11 cellular contexts compared by ENCODE assay signal in the genomic region with DNA sequence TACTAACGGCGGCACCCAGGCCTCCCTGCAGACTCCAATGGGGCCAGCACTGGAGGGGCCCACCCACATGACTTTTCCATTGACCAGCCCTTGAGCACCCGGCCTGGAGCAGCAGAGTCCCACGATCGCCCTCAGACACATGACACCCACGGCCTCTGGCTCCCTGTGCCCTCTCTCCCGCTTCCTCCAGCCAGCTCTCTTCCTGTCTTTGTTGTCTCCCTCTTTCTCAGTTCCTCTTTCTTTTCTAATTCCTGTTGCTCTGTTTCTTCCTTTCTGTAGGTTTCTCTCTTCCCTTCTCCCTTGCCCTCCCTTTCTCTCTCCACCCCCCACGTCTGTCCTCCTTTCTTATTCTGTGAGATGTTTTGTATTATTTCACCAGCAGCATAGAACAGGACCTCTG. TPM values are rescaled to one million over a fixed set of nuclear protein-coding genes. Genes with fewer than 3 reads are reported as not detected.
DNase-seq lines count a peak whose midpoint lies in the region; ATAC-seq lines count a peak whose summit lies in the region.
"Had no signal": no experiment of that assay in that cellular context is flagged by ENCODE, and none has a peak within 500 bp of the region (broad histone marks: within the 10 kb centered on the region; RNA-seq: fewer than 3 reads in every experiment).

No MANE protein-coding gene starts in this region.

- peaks cover 19% of the 10 kb centered on the region for H3K9me3 Mint-ChIP-seq in activated naive CD4-positive, alpha-beta T cell treated with anti-CD3 and anti-CD28 coated beads, Interleukin-2, amount 10 ng/mL, durations not matched to agents 7 days and 5 days
- peaks cover 11% of the 10 kb centered on the region for H3K9me3 Mint-ChIP-seq in stimulated activated memory B cell treated with anti-CD40 and anti-IgM and Interleukin-4, amounts not matched to agents 10 μg/mL and 1 μg/mL and 100 μg/mL, for 72 hours
- peaks cover 6% of the 10 kb centered on the region for H3K9me3 Mint-ChIP-seq in natural killer cell treated with Interleukin-12 subunit alpha and Interleukin-12 subunit beta and Interleukin-15 and Interleukin-18, amount 100 ng/mL, for 72 hours

- H3K4me3 Mint-ChIP-seq in activated naive CD4-positive, alpha-beta T cell treated with anti-CD3 and anti-CD28 coated beads, Interleukin-2, amount 10 ng/mL, durations not matched to agents 7 days and 5 days = no peak overlapping the region
- no peak overlapping the region for H3K4me3 Mint-ChIP-seq in stimulated activated memory B cell treated with anti-CD40 and anti-IgM and Interleukin-4, amounts not matched to agents 10 μg/mL and 1 μg/mL and 100 μg/mL, for 72 hours
- H3K4me3 Mint-ChIP-seq in natural killer cell treated with Interleukin-12 subunit alpha and Interleukin-12 subunit beta and Interleukin-15 and Interleukin-18, amount 100 ng/mL, for 72 hours = no peak overlapping the region
- H3K4me3 Mint-ChIP-seq: nephron had no signal

- intact Hi-C loops in left colon (cut with DNase I, micrococcal nuclease) = no loop called here

- no peaks in the 10 kb centered on the region for H3K27me3 Mint-ChIP-seq in activated naive CD4-positive, alpha-beta T cell treated with anti-CD3 and anti-CD28 coated beads, Interleukin-2, amount 10 ng/mL, durations not matched to agents 7 days and 5 days
- no peaks in the 10 kb centered on the region for H3K27me3 Mint-ChIP-seq in stimulated activated memory B cell treated with anti-CD40 and anti-IgM and Interleukin-4, amounts not matched to agents 10 μg/mL and 1 μg/mL and 100 μg/mL, for 72 hours
- H3K27me3 Mint-ChIP-seq in natural killer cell treated with Interleukin-12 subunit alpha and Interleukin-12 subunit beta and Interleukin-15 and Interleukin-18, amount 100 ng/mL, for 72 hours = no peaks in the 10 kb centered on the region

- H3K36me3 Mint-ChIP-seq in activated naive CD4-positive, alpha-beta T cell treated with anti-CD3 and anti-CD28 coated beads, Interleukin-2, amount 10 ng/mL, durations not matched to agents 7 days and 5 days = peaks cover 47% of the 10 kb centered on the region
- H3K36me3 Mint-ChIP-seq in stimulated activated memory B cell treated with anti-CD40 and anti-IgM and Interleukin-4, amounts not matched to agents 10 μg/mL and 1 μg/mL and 100 μg/mL, for 72 hours = peaks cover 66% of the 10 kb centered on the region
- peaks cover 14% of the 10 kb centered on the region for H3K36me3 Mint-ChIP-seq in natural killer cell treated with Interleukin-12 subunit alpha and Interleukin-12 subunit beta and Interleukin-15 and Interleukin-18, amount 100 ng/mL, for 72 hours

- CTCF ChIA-PET in activated naive CD4-positive, alpha-beta T cell treated with anti-CD3 and anti-CD28 coated beads, Interleukin-2, amount 10 ng/mL, durations not matched to agents 7 days and 5 days (lab: Charles Lee) = interaction anchor here (1.1 kb wide), 1 partner anchor 14 kb away, joined by 4 read pairs; no protein-coding TSS in a partner anchor

- peaks cover 9% of the 10 kb centered on the region for H3K4me1 Mint-ChIP-seq in activated naive CD4-positive, alpha-beta T cell treated with anti-CD3 and anti-CD28 coated beads, Interleukin-2, amount 10 ng/mL, durations not matched to agents 7 days and 5 days
- peaks cover 11% of the 10 kb centered on the region for H3K4me1 Mint-ChIP-seq in stimulated activated memory B cell treated with anti-CD40 and anti-IgM and Interleukin-4, amounts not matched to agents 10 μg/mL and 1 μg/mL and 100 μg/mL, for 72 hours
- H3K4me1 Mint-ChIP-seq in natural killer cell treated with Interleukin-12 subunit alpha and Interleukin-12 subunit beta and Interleukin-15 and Interleukin-18, amount 100 ng/mL, for 72 hours (ENCODE audit: low read depth in 2 of 2) = peaks cover 0 to 2% of the 10 kb centered on the region in 2 donors

- ATAC-seq in left colon = peak; percentile 14
- no peak for ATAC-seq in stimulated activated memory B cell treated with anti-CD40 and anti-IgM and Interleukin-4, amounts not matched to agents 10 μg/mL and 1 μg/mL and 100 μg/mL, for 72 hours
- no peak for ATAC-seq in natural killer cell treated with Interleukin-12 subunit alpha and Interleukin-12 subunit beta and Interleukin-15 and Interleukin-18, amount 100 ng/mL, for 72 hours

- H3K27ac Mint-ChIP-seq in activated naive CD4-positive, alpha-beta T cell treated with anti-CD3 and anti-CD28 coated beads, Interleukin-2, amount 10 ng/mL, durations not matched to agents 7 days and 5 days = peak overlapping the region; percentile 15
- peak overlapping the region; percentile 15 for H3K27ac Mint-ChIP-seq in stimulated activated memory B cell treated with anti-CD40 and anti-IgM and Interleukin-4, amounts not matched to agents 10 μg/mL and 1 μg/mL and 100 μg/mL, for 72 hours
- no peak overlapping the region for H3K27ac Mint-ChIP-seq in natural killer cell treated with Interleukin-12 subunit alpha and Interleukin-12 subunit beta and Interleukin-15 and Interleukin-18, amount 100 ng/mL, for 72 hours
- H3K27ac Mint-ChIP-seq: nephron had no signal

- DNase-seq in activated naive CD4-positive, alpha-beta T cell treated with anti-CD3 and anti-CD28 coated beads, Interleukin-2, amount 10 ng/mL, durations not matched to agents 7 days and 5 days = no peak
- no peak for DNase-seq in activated naive CD4-positive, alpha-beta T cell (lab: John Stamatoyannopoulos, UW)
- DNase-seq in SKM-1 treated with dmso at 0.1 percent for 144 hours (lab: John Stamatoyannopoulos, UW; ENCODE audit: unreplicated experiment) (peak; percentile 59), left colon (no peak), middle frontal gyrus (ENCODE audit: extremely low spot score, low spot score) (no peak), HT-29 (ENCODE audit: low spot score) (no peak)
- DNase-seq in natural killer cell treated with Interleukin-12 subunit alpha and Interleukin-12 subunit beta and Interleukin-15 and Interleukin-18, amount 100 ng/mL, for 72 hours (ENCODE audit: low spot score) = no peak
- DNase-seq: activated CD4-positive, alpha-beta T cell treated with anti-CD3 and anti-CD28 coated beads, Interleukin-2, amount 50 U/mL, for 4 hours; stomach had no signal

RNA-seq across cellular contexts. Expression of a gene that starts 26.1 kb away (rescaled TPM):
- 1 to 10 TPM; 3.8 to 4.9 TPM for total RNA-seq in left colon
- 10 to 100 TPM; 10.4 to 27.3 TPM for total RNA-seq in natural killer cell treated with Interleukin-12 subunit alpha and Interleukin-12 subunit beta and Interleukin-15 and Interleukin-18, amount 100 ng/mL, for 72 hours
- total RNA-seq in HT-29 (2014; rRNA removed; shearing (Covaris generic)) = 7.4 and 8.6 TPM in 2 replicates

RNA-seq across cellular contexts. Expression of a gene that starts 42.1 kb away (rescaled TPM):
- total RNA-seq in left colon = 100 to 1,000 TPM; 901 to 914 TPM
- total RNA-seq in natural killer cell treated with Interleukin-12 subunit alpha and Interleukin-12 subunit beta and Interleukin-15 and Interleukin-18, amount 100 ng/mL, for 72 hours = 1,000 to 10,000 TPM in 1 of 2 donors, 100 to 1,000 TPM in 1; 874 to 1,110 TPM
- total RNA-seq in HT-29 (2014; rRNA removed; shearing (Covaris generic)) = 1,706 and 1,805 TPM in 2 replicates

Comparison
In these comparisons a context has a peak if more than half of its experiments do, and no peak if none do; other contexts are left out.
1. H3K27ac Mint-ChIP-seq: peak in activated naive CD4-positive, alpha-beta T cell treated with anti-CD3 and anti-CD28 coated beads, Interleukin-2, amount 10 ng/mL, durations not matched to agents 7 days and 5 days (single experiment) and stimulated activated memory B cell treated with anti-CD40 and anti-IgM and Interleukin-4, amounts not matched to agents 10 μg/mL and 1 μg/mL and 100 μg/mL, for 72 hours (single experiment); none in natural killer cell treated with Interleukin-12 subunit alpha and Interleukin-12 subunit beta and Interleukin-15 and Interleukin-18, amount 100 ng/mL, for 72 hours (0 of 2).